8 cellular contexts compared by ENCODE assay signal in the genomic region with DNA sequence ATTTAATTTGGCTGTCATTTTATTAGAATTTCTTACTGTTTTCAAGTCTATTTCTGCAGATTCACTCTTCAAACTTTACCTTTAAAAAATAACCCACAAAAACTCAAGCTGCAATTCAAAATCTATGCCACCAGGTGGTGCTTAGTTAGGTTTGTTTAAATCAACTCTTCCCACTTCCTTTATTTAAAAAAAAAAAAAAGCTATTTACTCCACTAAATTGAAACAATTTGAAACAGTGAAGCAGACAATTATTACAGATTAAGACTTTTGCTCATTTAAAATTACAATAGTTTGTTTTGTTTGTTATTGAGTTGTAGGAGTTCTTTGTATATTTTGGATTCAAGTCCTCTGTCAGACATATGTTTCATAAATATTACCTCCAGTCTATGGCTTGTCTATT.
DNase-seq lines count a peak whose midpoint lies in the region; ATAC-seq and TF ChIP-seq lines count a peak whose summit lies in the region.

No MANE protein-coding gene starts in this region.

- no peaks in the 10 kb centered on the region for H4K20me1 ChIP-seq in OCI-LY7 (ENCODE audit: insufficient read depth, low read length)

- BruUV-seq in OCI-LY7 (replicated peaks; lab: Mats Ljungman, UMichigan): no TSS peak

- H3K4me1 ChIP-seq in OCI-LY7 (ENCODE audit: insufficient read depth, low read length, poor library complexity, severe bottlenecking) (no peaks in the 10 kb centered on the region), esophagus muscularis mucosa (no peaks in the 10 kb centered on the region), tibial nerve (peaks cover 0 to 3% (median 0%) of the 10 kb centered on the region in 4 donors)

- H3K27ac ChIP-seq in OCI-LY7 (ENCODE audit: low read depth, low read length, poor library complexity, severe bottlenecking): no peak overlapping the region
- H3K27ac ChIP-seq in esophagus muscularis mucosa (replicated peaks in 1 of 4): no peak overlapping the region
- no peak overlapping the region for H3K27ac ChIP-seq in tibial nerve

- no peak overlapping the region for H3K4me3 ChIP-seq in AG04449 (ENCODE audit: low read depth, low read length)
- no peak overlapping the region for H3K4me3 ChIP-seq in GM12864 (ENCODE audit: low read depth, low read length)
- no peak overlapping the region for H3K4me3 ChIP-seq in OCI-LY7 (ENCODE audit: low read depth, low read length, poor library complexity, severe bottlenecking)
- no peak overlapping the region for H3K4me3 ChIP-seq in esophagus muscularis mucosa
- H3K4me3 ChIP-seq in tibial nerve: no peak overlapping the region

- no peak overlapping the region for H2AFZ ChIP-seq in OCI-LY7 (ENCODE audit: low read length)

- no peak for TF ChIP-seq EP300 in esophagus muscularis mucosa (IDR thresholded peaks at IDR 0.05)
- TF ChIP-seq EP300 in tibial nerve (IDR thresholded peaks at IDR 0.05): no peak

- H3K4me2 ChIP-seq in OCI-LY7 (ENCODE audit: low read length): no peak overlapping the region

- peak; percentile 16 for TF ChIP-seq CTCF in AG04449 (IDR thresholded peaks at IDR 0.05; ENCODE audit: insufficient read depth, low read length, missing control alignments)
- TF ChIP-seq CTCF in GM12864 (IDR thresholded peaks at IDR 0.05; ENCODE audit: low read depth, low read length, missing control alignments): peak; percentile 47
- TF ChIP-seq CTCF in OCI-LY7 (conservative IDR thresholded peaks at IDR 0.05; ENCODE audit: low read length): peak; percentile 81
- TF ChIP-seq CTCF in esophagus muscularis mucosa (IDR thresholded peaks at IDR 0.05): peak in 2 of 3 experiments; percentile 16 to 40
- peak; percentile 18 to 53 (median 37) for TF ChIP-seq CTCF in tibial nerve (IDR thresholded peaks at IDR 0.05)

- H3K9me2 ChIP-seq in OCI-LY7 (ENCODE audit: insufficient read depth, low read length): no peaks in the 10 kb centered on the region

- H3K36me3 ChIP-seq in OCI-LY7 (ENCODE audit: insufficient read depth, low read length) (no peaks in the 10 kb centered on the region), esophagus muscularis mucosa (no peaks in the 10 kb centered on the region), tibial nerve (no peaks in the 10 kb centered on the region)

- ATAC-seq in GM19023 (IDR thresholded peaks at IDR 0.05; ENCODE audit: unreplicated experiment): no peak

- H3K79me2 ChIP-seq in OCI-LY7 (ENCODE audit: insufficient read depth, low read depth, low read length): no peaks in the 10 kb centered on the region

- DNase-seq in AG04449 (ENCODE audit: low read depth, low spot score) (no peak), GM12864 (ENCODE audit: low read depth) (peak; percentile 7), OCI-LY7 (ENCODE audit: low spot score) (peak; percentile 38), esophagus muscularis mucosa (ENCODE audit: extremely low spot score) (no peak), tibial nerve (ENCODE audit: low spot score in 2 of 2) (peak in 1 of 2 donors; percentile 52), NCI-H1092 (lab: John Stamatoyannopoulos, UW) (no peak)
- DNase-seq in activated CD4-positive, alpha-beta T cell treated with anti-CD3 and anti-CD28 coated beads for 4 hours: no peak

- intact Hi-C loops in OCI-LY7 (cut with micrococcal nuclease; ENCODE audit: unreplicated experiment): no loop called here
- intact Hi-C loops in esophagus muscularis mucosa (cut with DNase I): no loop called here

- H3K27me3 ChIP-seq in esophagus muscularis mucosa (no peaks in the 10 kb centered on the region), tibial nerve (no peaks in the 10 kb centered on the region)

- TF ChIP-seq POLR2A in esophagus muscularis mucosa (IDR thresholded peaks at IDR 0.05; ENCODE audit: low read depth) (no peak), tibial nerve (IDR thresholded peaks at IDR 0.05) (no peak)

- H3K9me3 ChIP-seq in OCI-LY7 (ENCODE audit: low read length): no peaks in the 10 kb centered on the region
- H3K9me3 ChIP-seq in esophagus muscularis mucosa: no peaks in the 10 kb centered on the region
- no peaks in the 10 kb centered on the region for H3K9me3 ChIP-seq in tibial nerve

- CTCF ChIA-PET in AG04449 (lab: Yijun Ruan, JAX): interaction anchor here (0.8 to 4.7 kb wide), 6 partner anchors 8 to 647 kb away, joined by 3 to 31 read pairs (median 5); no protein-coding TSS in a partner anchor
- CTCF ChIA-PET in OCI-LY7 (lab: Charles Lee; ENCODE audit: unreplicated experiment): no interaction called here

- POLR2A ChIA-PET in AG04449 (lab: Yijun Ruan, JAX) (interaction anchor here (0.6 kb wide), 1 partner anchor 15 kb away, joined by 6 read pairs; no protein-coding TSS in a partner anchor), OCI-LY7 (lab: Charles Lee) (interaction anchor here (0.7 kb wide), 2 partner anchors 218 to 376 kb away, joined by 3 read pairs; no protein-coding TSS in a partner anchor)

Comparison
In these comparisons a context has a peak if more than half of its experiments do, and no peak if none do; other contexts are left out.
1. DNase-seq: peak in GM12864 (single experiment) and OCI-LY7 (single experiment); none in AG04449 (single experiment), esophagus muscularis mucosa (single experiment), NCI-H1092 (single experiment) and activated CD4-positive, alpha-beta T cell treated with anti-CD3 and anti-CD28 coated beads for 4 hours (0 of 2).
2. CTCF ChIP-seq: peak in every context shown above with its lines; median percentile 81 in OCI-LY7; 47 in GM12864; 37 in tibial nerve; 28 in esophagus muscularis mucosa; 16 in AG04449.